19 cellular contexts compared by ENCODE assay signal in the genomic region with DNA sequence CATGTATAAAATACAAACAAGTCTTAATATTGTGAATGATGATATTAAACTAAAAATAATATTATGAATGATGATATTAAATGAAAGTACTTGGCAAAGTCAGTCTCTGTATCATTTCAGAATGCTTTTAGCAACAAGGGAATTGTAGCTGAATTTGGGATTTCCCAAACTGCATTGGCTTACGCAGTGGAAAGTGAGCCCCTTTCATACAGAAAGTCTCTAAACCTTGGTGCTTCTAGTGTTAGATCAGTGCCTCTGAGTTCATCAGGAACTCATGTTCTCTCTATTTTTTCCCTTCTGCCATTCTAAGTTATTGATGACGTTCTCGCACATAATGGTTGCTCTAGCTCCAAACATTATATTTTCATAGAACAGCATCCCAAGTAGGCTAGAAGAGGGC.
"Had no signal": no experiment of that assay in that cellular context is flagged by ENCODE, and none has a peak within 500 bp of the region (broad histone marks: within the 10 kb centered on the region; RNA-seq: fewer than 3 reads in every experiment).

No MANE protein-coding gene starts in this region.

- H3K4me3 ChIP-seq: SJCRH30 had no signal

- H3K9me3 ChIP-seq: SJCRH30 had no signal

- ATAC-seq: Panc1, PC-3 had no signal

- DNase-seq: KBM-7, MV-4-11, NCI-H1048, NCI-H1105, NCI-H1417, NCI-H1436 treated with DMSO at 0.1 percent for 48 hours, NCI-H1694, NCI-H187 treated with DMSO at 0.1 percent for 48 hours, NCI-H2029 treated with DMSO at 0.1 percent for 48 hours, NCI-H2107, NCI-H2227 treated with DMSO at 0.1 percent for 48 hours, NCI-H524, NCI-H526 treated with DMSO at 0.1 percent for 48 hours, NCI-H774, PC-3, SHP77 treated with DMSO at 0.1 percent for 48 hours, SJCRH30 had no signal

- H3K27ac ChIP-seq: RWPE1, SJCRH30 had no signal

- H3K36me3 ChIP-seq: SJCRH30 had no signal
